In the genomic region with DNA sequence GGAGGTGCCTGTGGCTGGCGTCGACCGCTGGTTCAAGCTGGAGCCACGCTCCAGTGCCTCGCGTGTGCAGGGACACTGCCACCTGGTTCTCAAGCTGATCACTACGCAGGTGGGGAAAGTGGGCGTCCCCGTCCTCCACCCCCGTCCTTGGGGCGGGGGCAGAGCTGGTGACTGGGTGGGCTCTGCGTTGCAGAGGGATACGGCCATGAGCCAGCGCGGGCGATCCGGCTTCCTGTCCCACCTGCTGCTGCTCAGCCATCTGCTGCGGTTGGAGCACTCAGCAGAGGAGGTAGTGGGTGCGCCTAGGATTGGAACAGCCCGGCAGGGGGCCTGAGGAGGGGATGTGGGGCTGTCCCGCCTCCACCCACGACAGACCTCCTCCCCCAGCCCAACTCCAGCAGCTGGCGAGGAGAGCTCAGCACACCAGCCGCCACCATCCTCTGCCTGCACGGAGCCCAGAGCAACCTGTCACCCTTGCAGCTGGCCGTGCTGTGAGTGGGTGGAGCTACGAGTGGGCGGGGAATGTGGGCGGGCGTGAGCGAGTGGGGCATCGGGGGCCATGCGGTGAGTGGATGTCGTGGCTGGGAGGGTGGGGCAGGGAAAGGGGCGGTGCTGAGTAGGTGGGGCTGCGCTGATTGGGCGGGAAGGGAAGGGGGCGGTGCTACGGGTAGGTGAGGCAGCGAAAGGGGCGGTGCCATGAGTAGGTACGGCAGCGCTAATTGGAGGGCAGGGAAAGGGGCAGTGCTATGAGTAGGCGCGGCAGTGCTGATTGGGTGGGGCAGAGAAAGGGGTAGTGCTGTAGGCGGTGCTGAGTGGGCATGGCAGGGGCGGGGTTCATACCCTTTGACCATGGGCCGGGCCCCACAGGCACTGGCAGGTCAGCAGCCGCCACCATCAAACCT, we compare ENCODE assay signal across 1 cellular context.
A peak's percentile ranks its signal among the peaks of the same experiment; 100 is the strongest.
TF ChIP-seq lines count a peak whose summit lies in the region.

No MANE protein-coding gene starts in this region.

TF ChIP-seq in neural cell, 6 proteins besides CTCF, POLR2A, EP300 and RAD21 (continued from another document):
- TF ChIP-seq, protein P1, sequence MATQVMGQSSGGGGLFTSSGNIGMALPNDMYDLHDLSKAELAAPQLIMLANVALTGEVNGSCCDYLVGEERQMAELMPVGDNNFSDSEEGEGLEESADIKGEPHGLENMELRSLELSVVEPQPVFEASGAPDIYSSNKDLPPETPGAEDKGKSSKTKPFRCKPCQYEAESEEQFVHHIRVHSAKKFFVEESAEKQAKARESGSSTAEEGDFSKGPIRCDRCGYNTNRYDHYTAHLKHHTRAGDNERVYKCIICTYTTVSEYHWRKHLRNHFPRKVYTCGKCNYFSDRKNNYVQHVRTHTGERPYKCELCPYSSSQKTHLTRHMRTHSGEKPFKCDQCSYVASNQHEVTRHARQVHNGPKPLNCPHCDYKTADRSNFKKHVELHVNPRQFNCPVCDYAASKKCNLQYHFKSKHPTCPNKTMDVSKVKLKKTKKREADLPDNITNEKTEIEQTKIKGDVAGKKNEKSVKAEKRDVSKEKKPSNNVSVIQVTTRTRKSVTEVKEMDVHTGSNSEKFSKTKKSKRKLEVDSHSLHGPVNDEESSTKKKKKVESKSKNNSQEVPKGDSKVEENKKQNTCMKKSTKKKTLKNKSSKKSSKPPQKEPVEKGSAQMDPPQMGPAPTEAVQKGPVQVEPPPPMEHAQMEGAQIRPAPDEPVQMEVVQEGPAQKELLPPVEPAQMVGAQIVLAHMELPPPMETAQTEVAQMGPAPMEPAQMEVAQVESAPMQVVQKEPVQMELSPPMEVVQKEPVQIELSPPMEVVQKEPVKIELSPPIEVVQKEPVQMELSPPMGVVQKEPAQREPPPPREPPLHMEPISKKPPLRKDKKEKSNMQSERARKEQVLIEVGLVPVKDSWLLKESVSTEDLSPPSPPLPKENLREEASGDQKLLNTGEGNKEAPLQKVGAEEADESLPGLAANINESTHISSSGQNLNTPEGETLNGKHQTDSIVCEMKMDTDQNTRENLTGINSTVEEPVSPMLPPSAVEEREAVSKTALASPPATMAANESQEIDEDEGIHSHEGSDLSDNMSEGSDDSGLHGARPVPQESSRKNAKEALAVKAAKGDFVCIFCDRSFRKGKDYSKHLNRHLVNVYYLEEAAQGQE (IDR thresholded peaks at IDR 0.05; ENCODE audit: borderline replicate concordance), result no peak
- TF ChIP-seq SMC3 (conservative IDR thresholded peaks at IDR 0.05; ENCODE audit: poor library complexity) (no peak), POLR2AphosphoS5 (IDR thresholded peaks at IDR 0.05) (peak; percentile 31), TAF1 (IDR thresholded peaks at IDR 0.05; ENCODE audit: low read depth) (no peak)
